Comparison of ENCODE assay signal across 28 cellular contexts in genomic region chr6:77136086-77136485, GRCh38.
DNase-seq lines count a peak whose midpoint lies in the region; ATAC-seq, FAIRE-seq and TF ChIP-seq lines count a peak whose summit lies in the region.
"Had no signal": no experiment of that assay in that cellular context is flagged by ENCODE, and none has a peak within 500 bp of the region (broad histone marks: within the 10 kb centered on the region; RNA-seq: fewer than 3 reads in every experiment).

No MANE protein-coding gene starts in this region.

- H3K27ac ChIP-seq in RWPE2 (ENCODE audit: poor library complexity, severe bottlenecking) (peak overlapping the region; percentile 48), epithelial cell of prostate (no peak overlapping the region), pancreas (no peak overlapping the region), aorta (ENCODE audit: low read depth in 1 of 2, low read length in 2 of 2) (no peak overlapping the region)
- H3K27ac ChIP-seq: parathyroid adenoma, testis, uterus had no signal

- no peak overlapping the region for H3K27ac Mint-ChIP-seq in stimulated activated memory B cell treated with anti-CD40 and anti-IgM and Interleukin-4, amounts not matched to agents 10 μg/mL and 1 μg/mL and 100 μg/mL, for 72 hours
- H3K27ac Mint-ChIP-seq: activated CD4-positive, alpha-beta memory T cell treated with anti-CD3 and anti-CD28 coated beads, Interleukin-2, amount 10 ng/mL, durations not matched to agents 7 days and 5 days; CD14-positive monocyte; GM23338; IgD-negative memory B cell; stimulated activated naive B cell treated with anti-CD40 and anti-IgM and Interleukin-4, amounts not matched to agents 10 μg/mL and 1 μg/mL and 100 μg/mL, for 72 hours; T-cell had no signal

- no peaks in the 10 kb centered on the region for H3K9me3 Mint-ChIP-seq in stimulated activated memory B cell treated with anti-CD40 and anti-IgM and Interleukin-4, amounts not matched to agents 10 μg/mL and 1 μg/mL and 100 μg/mL, for 72 hours
- H3K9me3 Mint-ChIP-seq: activated CD4-positive, alpha-beta memory T cell treated with anti-CD3 and anti-CD28 coated beads, Interleukin-2, amount 10 ng/mL, durations not matched to agents 7 days and 5 days; GM23338 had no signal

- H3K4me1 ChIP-seq in RWPE2 (ENCODE audit: insufficient read depth, poor library complexity, severe bottlenecking): peaks cover 22% of the 10 kb centered on the region
- peaks cover 0 to 5% (median 0%) of the 10 kb centered on the region in 3 donors for H3K4me1 ChIP-seq in pancreas
- no peaks in the 10 kb centered on the region for H3K4me1 ChIP-seq in aorta (ENCODE audit: control insufficient read depth in 1 of 2, insufficient read depth in 2 of 2, low read length in 2 of 2)
- H3K4me1 ChIP-seq: parathyroid adenoma, testis, uterus had no signal

- H3K27me3 ChIP-seq in RWPE2 (ENCODE audit: insufficient read depth, poor library complexity, severe bottlenecking): no peaks in the 10 kb centered on the region
- H3K27me3 ChIP-seq in pancreas: no peaks in the 10 kb centered on the region
- H3K27me3 ChIP-seq in aorta (ENCODE audit: control insufficient read depth in 1 of 2, insufficient read depth in 2 of 2, low read length in 1 of 2): no peaks in the 10 kb centered on the region
- H3K27me3 ChIP-seq: testis, uterus had no signal

- TF ChIP-seq CTCF in RWPE2 (IDR thresholded peaks at IDR 0.05; ENCODE audit: poor library complexity, severe bottlenecking) (no peak), pancreas (IDR thresholded peaks at IDR 0.05) (no peak)

- intact Hi-C loops in pancreas (cut with DNase I) (no loop called here), aorta (cut with DNase I) (no loop called here)

- no peak overlapping the region for H3K4me3 ChIP-seq in RWPE2 (ENCODE audit: severe bottlenecking)
- no peak overlapping the region for H3K4me3 ChIP-seq in pancreas
- H3K4me3 ChIP-seq in aorta (ENCODE audit: low read length in 2 of 2): no peak overlapping the region
- H3K4me3 ChIP-seq: GM23338, testis, uterus had no signal

- no peaks in the 10 kb centered on the region for H3K36me3 Mint-ChIP-seq in stimulated activated memory B cell treated with anti-CD40 and anti-IgM and Interleukin-4, amounts not matched to agents 10 μg/mL and 1 μg/mL and 100 μg/mL, for 72 hours
- H3K36me3 Mint-ChIP-seq: CD14-positive monocyte; IgD-negative memory B cell; stimulated activated naive B cell treated with anti-CD40 and anti-IgM and Interleukin-4, amounts not matched to agents 10 μg/mL and 1 μg/mL and 100 μg/mL, for 72 hours; T-cell had no signal

- H3K27me3 Mint-ChIP-seq in stimulated activated memory B cell treated with anti-CD40 and anti-IgM and Interleukin-4, amounts not matched to agents 10 μg/mL and 1 μg/mL and 100 μg/mL, for 72 hours: no peaks in the 10 kb centered on the region
- H3K27me3 Mint-ChIP-seq: activated CD4-positive, alpha-beta memory T cell treated with anti-CD3 and anti-CD28 coated beads, Interleukin-2, amount 10 ng/mL, durations not matched to agents 7 days and 5 days; IgD-negative memory B cell; stimulated activated naive B cell treated with anti-CD40 and anti-IgM and Interleukin-4, amounts not matched to agents 10 μg/mL and 1 μg/mL and 100 μg/mL, for 72 hours; T-cell had no signal

- H3K36me3 ChIP-seq in RWPE2 (ENCODE audit: low read depth) (peaks cover 5% of the 10 kb centered on the region; the same call in 1 of the 2 replicates), pancreas (no peaks in the 10 kb centered on the region), aorta (ENCODE audit: control insufficient read depth in 1 of 2, insufficient read depth in 2 of 2, low read length in 1 of 2) (no peaks in the 10 kb centered on the region)
- H3K36me3 ChIP-seq: uterus had no signal

- no peaks in the 10 kb centered on the region for H3K9me3 ChIP-seq in RWPE2 (ENCODE audit: severe bottlenecking)
- no peaks in the 10 kb centered on the region for H3K9me3 ChIP-seq in pancreas
- H3K9me3 ChIP-seq in aorta (ENCODE audit: control insufficient read depth, low read length): no peaks in the 10 kb centered on the region
- H3K9me3 ChIP-seq: testis, uterus had no signal

- ATAC-seq in RWPE2 (ENCODE audit: low read depth) (peak; percentile 95), pancreas (peak in 3 of 4 donors; percentile 44 to 57 (median 56)), aorta (ENCODE audit: low FRiP score) (no peak)
- ATAC-seq in stimulated activated memory B cell treated with anti-CD40 and anti-IgM and Interleukin-4, amounts not matched to agents 10 μg/mL and 1 μg/mL and 100 μg/mL, for 72 hours: no peak
- ATAC-seq: activated CD4-positive, CD25-positive, alpha-beta regulatory T cell treated with anti-CD3 and anti-CD28 coated beads, Interleukin-2, amount 50 U/mL, for 24 hours; GM23338; right cardiac atrium; stimulated activated naive B cell treated with anti-CD40 and anti-IgM and Interleukin-4, amounts not matched to agents 10 μg/mL and 1 μg/mL and 100 μg/mL, for 72 hours; T-cell had no signal

- DNase-seq in HS-5 (ENCODE audit: low read depth) (peak; percentile 4), RWPE2 (ENCODE audit: low spot score) (no peak), epithelial cell of prostate (ENCODE audit: low read depth, low spot score) (peak; percentile 8), pancreas (no peak), aorta (no peak)
- no peak for DNase-seq in stimulated activated CD4-positive, alpha-beta T cell treated with anti-CD3 and anti-CD28 coated beads, Interleukin-2, amount 100 ng/mL, for 48 hours
- DNase-seq: activated CD4-positive, alpha-beta memory T cell treated with anti-CD3 and anti-CD28 coated beads, Interleukin-2, amount 10 ng/mL, durations not matched to agents 7 days and 5 days; activated CD8-positive, alpha-beta memory T cell treated with anti-CD3 and anti-CD28 coated beads, Interleukin-2, amount 50 U/mL, for 48 hours; activated naive CD4-positive, alpha-beta T cell treated with anti-CD3 and anti-CD28 coated beads, Interleukin-2, amount 50 U/mL, for 16 hours; amygdala; dermis blood vessel endothelial cell; NCI-H1105 treated with DMSO at 0.1 percent for 48 hours; NCI-H1930; NCI-H526 treated with DMSO at 0.1 percent for 48 hours; right cardiac atrium; stimulated activated CD4-positive, alpha-beta T cell treated with anti-CD3 and anti-CD28 coated beads, Interleukin-12 subunit alpha, Interleukin-12 subunit beta, amount 100 ng/mL, for 4 hours; stimulated activated CD4-positive, alpha-beta T cell treated with anti-CD3 and anti-CD28 coated beads, Interleukin-4, amount 100 ng/mL, for 4 hours; stimulated activated naive B cell treated with anti-CD40 and anti-IgM and Interleukin-4, amounts not matched to agents 10 μg/mL and 1 μg/mL and 100 μg/mL, for 72 hours; T-cell; testis; uterus had no signal

- H3K4me1 Mint-ChIP-seq in stimulated activated memory B cell treated with anti-CD40 and anti-IgM and Interleukin-4, amounts not matched to agents 10 μg/mL and 1 μg/mL and 100 μg/mL, for 72 hours: no peaks in the 10 kb centered on the region
- H3K4me1 Mint-ChIP-seq: activated CD4-positive, alpha-beta memory T cell treated with anti-CD3 and anti-CD28 coated beads, Interleukin-2, amount 10 ng/mL, durations not matched to agents 7 days and 5 days; CD14-positive monocyte; IgD-negative memory B cell; stimulated activated naive B cell treated with anti-CD40 and anti-IgM and Interleukin-4, amounts not matched to agents 10 μg/mL and 1 μg/mL and 100 μg/mL, for 72 hours; T-cell had no signal

- FAIRE-seq in pancreas (lab: Jason Lieb, UNC): no peak
- FAIRE-seq: GM12891 had no signal

- no peak overlapping the region for H3K4me3 Mint-ChIP-seq in stimulated activated memory B cell treated with anti-CD40 and anti-IgM and Interleukin-4, amounts not matched to agents 10 μg/mL and 1 μg/mL and 100 μg/mL, for 72 hours
- H3K4me3 Mint-ChIP-seq: activated CD4-positive, alpha-beta memory T cell treated with anti-CD3 and anti-CD28 coated beads, Interleukin-2, amount 10 ng/mL, durations not matched to agents 7 days and 5 days; CD14-positive monocyte; GM23338; IgD-negative memory B cell; stimulated activated naive B cell treated with anti-CD40 and anti-IgM and Interleukin-4, amounts not matched to agents 10 μg/mL and 1 μg/mL and 100 μg/mL, for 72 hours; T-cell had no signal

Comparison
In these comparisons a context has a peak if more than half of its experiments do, and no peak if none do; other contexts are left out.
1. DNase-seq: peak in HS-5 (single experiment) and epithelial cell of prostate (single experiment); none in RWPE2 (single experiment), pancreas (0 of 6), stimulated activated CD4-positive, alpha-beta T cell treated with anti-CD3 and anti-CD28 coated beads, Interleukin-2, amount 100 ng/mL, for 48 hours (0 of 2) and aorta (0 of 2).
2. ATAC-seq: peak in RWPE2 (single experiment) and pancreas (3 of 4); none in aorta (single experiment) and stimulated activated memory B cell treated with anti-CD40 and anti-IgM and Interleukin-4, amounts not matched to agents 10 μg/mL and 1 μg/mL and 100 μg/mL, for 72 hours (single experiment).